In the genomic region with DNA sequence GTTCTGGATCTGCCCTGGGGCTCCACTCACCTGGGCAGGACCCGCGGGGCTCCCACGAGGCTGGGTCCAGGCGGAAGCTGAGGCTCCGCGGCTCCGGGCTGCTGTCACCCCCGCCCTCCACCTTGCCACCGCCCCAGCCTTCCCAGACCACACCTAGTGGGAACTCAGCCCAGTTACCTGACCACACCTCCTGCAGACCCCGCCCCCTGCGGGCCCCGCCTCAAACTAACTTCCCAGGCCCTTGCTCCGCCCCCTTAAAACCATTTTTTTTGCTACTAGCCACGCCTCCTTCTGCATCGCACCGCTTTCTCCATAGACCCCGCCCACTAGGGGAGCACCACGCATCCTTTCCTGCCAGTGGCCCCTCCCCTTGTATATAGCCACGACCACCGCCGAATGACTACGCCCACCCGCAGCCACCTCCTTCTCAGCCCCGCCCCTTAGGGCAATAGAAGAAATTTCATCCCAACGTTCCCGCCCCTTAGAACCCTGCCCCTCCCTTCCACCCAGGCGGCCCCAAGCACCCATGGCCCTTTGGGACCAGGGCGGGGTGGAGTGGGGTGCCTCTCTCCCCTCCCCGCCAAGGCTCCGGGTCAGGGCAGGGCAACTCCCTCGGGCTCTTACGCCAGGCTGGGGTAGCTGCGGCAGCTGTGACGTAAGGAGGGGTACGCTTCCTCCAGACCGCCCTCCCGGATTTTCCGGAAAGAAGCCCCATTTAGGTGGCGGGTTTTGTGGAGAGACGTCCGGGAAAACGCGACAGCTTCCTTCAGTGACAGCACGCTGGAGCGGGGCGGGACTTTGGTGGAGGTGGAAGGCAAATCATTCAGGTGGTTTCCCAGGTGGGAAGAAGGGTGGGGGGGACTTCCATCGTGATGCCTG, we compare ENCODE assay signal across 8 cellular contexts. TPM values are rescaled to one million over a fixed set of nuclear protein-coding genes. Genes with fewer than 3 reads are reported as not detected.
A peak's percentile ranks its signal among the peaks of the same experiment; 100 is the strongest.
DNase-seq lines count a peak whose midpoint lies in the region; ATAC-seq and TF ChIP-seq lines count a peak whose summit lies in the region.

Gene SH2D3A (minus strand): TSS at position 79 of the 879 bp plus-strand sequence. CDS start 3,687 bp downstream, outside the sequence.

- peak; percentile 58 for TF ChIP-seq POLR2A in GM15510 (IDR thresholded peaks at IDR 0.05; ENCODE audit: borderline replicate concordance, extremely low read depth, insufficient read length)
- TF ChIP-seq POLR2A in breast epithelium (IDR thresholded peaks at IDR 0.05): peak; percentile 39

- H3K4me3 ChIP-seq in breast epithelium (peak within 1 kb of the TSS; percentile 17 to 76 (median 55)), left lung (peak within 1 kb of the TSS; percentile 33 to 51)

- H3K9me3 ChIP-seq in breast epithelium (no peaks in the 10 kb centered on the region), left lung (no peaks in the 10 kb centered on the region)

- H3K36me3 ChIP-seq in breast epithelium (no peaks in the 10 kb centered on the region), left lung (no peaks in the 10 kb centered on the region)

- peak; percentile 72 for ATAC-seq in HG02763 (IDR thresholded peaks at IDR 0.05; ENCODE audit: unreplicated experiment)
- ATAC-seq in left lung: peak; percentile 90

- DNase-seq in NCI-H146 (lab: John Stamatoyannopoulos, UW): peak; percentile 88
- DNase-seq in breast epithelium (ENCODE audit: low spot score in 2 of 2): peak; percentile 94
- peak; percentile 92 to 96 for DNase-seq in left lung
- DNase-seq in stimulated activated CD8-positive, alpha-beta memory T cell treated with anti-CD3 and anti-CD28 coated beads, Interleukin-12 subunit alpha, Interleukin-12 subunit beta, amount 100 ng/mL, for 1 hour (ENCODE audit: low read depth): peak; percentile 90
- DNase-seq in OCI-M2 (lab: John Stamatoyannopoulos, UW; ENCODE audit: unreplicated experiment): no peak

- 0 out of 2 replicates have a peak, but pooled peaks have one; percentile 6 for TF ChIP-seq CTCF in VCaP (conservative IDR thresholded peaks at IDR 0.05)
- TF ChIP-seq CTCF in breast epithelium (IDR thresholded peaks at IDR 0.05): no peak
- TF ChIP-seq CTCF in left lung (IDR thresholded peaks at IDR 0.05): no peak

- no peaks in the 10 kb centered on the region for H3K27me3 ChIP-seq in breast epithelium
- peaks cover 0 to 29% of the 10 kb centered on the region in 2 donors for H3K27me3 ChIP-seq in left lung

- intact Hi-C loops in breast epithelium (cut with DNase I; ENCODE audit: low total_unique reads) (no loop called here), left lung (cut with DNase I) (no loop called here)

- H3K4me1 ChIP-seq in breast epithelium: no peaks in the 10 kb centered on the region
- peaks cover 10 to 51% of the 10 kb centered on the region in 2 donors for H3K4me1 ChIP-seq in left lung

- H3K27ac ChIP-seq in VCaP (peak within 1 kb of the TSS; percentile 55), breast epithelium (peak within 1 kb of the TSS; percentile 82 to 96), left lung (peak within 1 kb of the TSS; percentile 41 to 86)

RNA-seq across cellular contexts. Expression of gene SH2D3A, which starts in this region (rescaled TPM):
- total RNA-seq in breast epithelium: 10 to 100 TPM in 2 of 3 donors, under 1 TPM in 1; 0.96 to 38.2 (median 18.4) TPM
- 10 to 100 TPM; 24.2 to 27.6 TPM for total RNA-seq in left lung
